In the genomic region with DNA sequence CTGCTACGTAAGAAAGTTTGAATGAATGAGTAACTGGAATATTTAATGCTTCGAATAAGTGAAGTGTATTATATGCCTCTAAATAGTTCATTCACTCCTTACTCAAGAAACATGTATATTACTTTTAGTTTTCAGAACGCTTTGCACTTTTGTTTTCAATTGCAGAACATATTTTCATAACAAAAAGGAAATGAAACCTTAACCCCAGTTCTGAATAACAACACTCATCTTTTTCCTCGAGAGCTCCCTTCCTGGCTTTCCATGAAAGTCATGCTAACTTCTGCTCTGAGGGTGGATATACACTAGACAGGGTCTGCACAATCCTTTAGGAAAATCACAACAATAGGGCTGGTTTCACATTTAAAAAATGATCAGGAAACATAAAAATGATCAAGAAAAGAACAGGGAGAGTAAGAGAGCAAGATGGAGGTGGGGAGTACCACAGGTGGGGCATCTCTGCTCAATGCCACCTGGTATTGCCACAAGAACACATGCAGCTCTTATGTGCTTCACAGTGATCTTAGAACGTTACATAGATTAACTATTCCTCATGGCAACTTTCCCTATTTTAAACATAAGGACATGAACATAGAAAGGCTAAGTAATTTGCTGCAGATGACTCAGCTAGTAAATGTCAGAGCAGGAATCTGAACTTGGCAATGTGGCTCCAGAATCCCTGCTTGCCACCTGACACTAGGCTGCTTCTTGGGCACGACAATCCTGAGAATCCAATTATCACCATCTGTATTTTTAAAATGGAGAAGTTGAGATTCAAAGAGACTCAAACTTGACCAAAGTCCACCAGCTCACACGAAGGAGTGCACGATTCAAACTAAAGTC, we compare ENCODE assay signal across 11 cellular contexts.
DNase-seq lines count a peak whose midpoint lies in the region; ATAC-seq and TF ChIP-seq lines count a peak whose summit lies in the region.
"Had no signal": no experiment of that assay in that cellular context is flagged by ENCODE, and none has a peak within 500 bp of the region (broad histone marks: within the 10 kb centered on the region; RNA-seq: fewer than 3 reads in every experiment).

No MANE protein-coding gene starts in this region.

- no peak for TF ChIP-seq CTCF in GM10248 (IDR thresholded peaks at IDR 0.05; ENCODE audit: control extremely low read depth, extremely low read depth, low read depth, missing control alignments)

- DNase-seq in GM10248 (ENCODE audit: extremely low spot score): no peak
- DNase-seq in C1 segment of cervical spinal cord (lab: John Stamatoyannopoulos, UW): no peak
- no peak for DNase-seq in Right ventricle myocardium superior
- DNase-seq in cerebellum (ENCODE audit: low spot score): no peak
- DNase-seq: naive thymus-derived CD8-positive, alpha-beta T cell; NCI-H1694 treated with DMSO at 0.1 percent for 48 hours; transverse colon had no signal

- peaks cover 6% of the 10 kb centered on the region for H3K27me3 Mint-ChIP-seq in dendritic cell treated with granulocyte-macrophage colony-stimulating factor and Interleukin-4, amounts not matched to agents 40 ng/mL and 50 ng/mL, for 4 days
- H3K27me3 Mint-ChIP-seq: naive thymus-derived CD8-positive, alpha-beta T cell had no signal

- peaks cover 63% of the 10 kb centered on the region for H3K4me1 Mint-ChIP-seq in dendritic cell treated with granulocyte-macrophage colony-stimulating factor and Interleukin-4, amounts not matched to agents 40 ng/mL and 50 ng/mL, for 4 days (ENCODE audit: low read depth)

- intact Hi-C loops in dendritic cell treated with granulocyte-macrophage colony-stimulating factor and Interleukin-4, amounts not matched to agents 40 ng/mL and 50 ng/mL, for 4 days (cut with micrococcal nuclease): no loop called here
- intact Hi-C loops in Right ventricle myocardium superior (cut with DNase I): no loop called here

- CTCF ChIA-PET in GM10248 (lab: Yijun Ruan, JAX): interaction anchor here (1.1 to 1.8 kb wide), 7 partner anchors 9 to 341 kb away, joined by 3 to 5 read pairs (median 3); no protein-coding TSS in a partner anchor

- ATAC-seq in GM18517 (IDR thresholded peaks at IDR 0.05; ENCODE audit: unreplicated experiment) (peak; percentile 60), GM21360 (IDR thresholded peaks at IDR 0.05; ENCODE audit: unreplicated experiment) (peak; percentile 57), HG03108 (IDR thresholded peaks at IDR 0.05; ENCODE audit: unreplicated experiment) (peak; percentile 57), Right ventricle myocardium superior (ENCODE audit: poor library complexity) (no peak)
- ATAC-seq: naive thymus-derived CD8-positive, alpha-beta T cell had no signal

- POLR2A ChIA-PET in GM10248 (lab: Yijun Ruan, JAX): interaction anchor here (0.5 kb wide), 1 partner anchor 10 kb away, joined by 3 read pairs; no protein-coding TSS in a partner anchor

- peak overlapping the region; percentile 33 for H3K4me3 Mint-ChIP-seq in dendritic cell treated with granulocyte-macrophage colony-stimulating factor and Interleukin-4, amounts not matched to agents 40 ng/mL and 50 ng/mL, for 4 days

- peaks cover 44% of the 10 kb centered on the region for H3K9me3 Mint-ChIP-seq in dendritic cell treated with granulocyte-macrophage colony-stimulating factor and Interleukin-4, amounts not matched to agents 40 ng/mL and 50 ng/mL, for 4 days

- peak overlapping the region; percentile 82 for H3K27ac Mint-ChIP-seq in dendritic cell treated with granulocyte-macrophage colony-stimulating factor and Interleukin-4, amounts not matched to agents 40 ng/mL and 50 ng/mL, for 4 days

- peaks cover 65% of the 10 kb centered on the region for H3K36me3 Mint-ChIP-seq in dendritic cell treated with granulocyte-macrophage colony-stimulating factor and Interleukin-4, amounts not matched to agents 40 ng/mL and 50 ng/mL, for 4 days (ENCODE audit: low read depth)
